Comparison of ENCODE assay signal across 9 cellular contexts in the genomic region with DNA sequence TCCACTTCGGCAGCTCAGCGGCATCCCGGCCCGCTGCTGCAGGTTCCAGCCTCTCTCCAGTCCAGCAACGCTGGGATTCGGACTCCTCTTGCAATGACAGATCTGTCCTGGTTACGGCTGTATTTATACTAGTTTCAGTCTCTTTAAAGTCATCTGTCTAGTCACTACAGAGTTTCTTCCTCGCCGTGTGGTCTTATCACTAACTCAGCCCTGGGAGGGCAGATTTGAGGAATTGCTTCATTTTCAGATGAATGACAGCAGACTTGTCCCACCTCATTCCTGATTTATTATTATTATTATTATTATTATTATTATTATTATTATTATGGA. TPM values are rescaled to one million over a fixed set of nuclear protein-coding genes. Genes with fewer than 3 reads are reported as not detected.
A peak's percentile ranks its signal among the peaks of the same experiment; 100 is the strongest.
DNase-seq lines count a peak whose midpoint lies in the region; ATAC-seq, FAIRE-seq and TF ChIP-seq lines count a peak whose summit lies in the region.
"Had no signal": no experiment of that assay in that cellular context is flagged by ENCODE, and none has a peak within 500 bp of the region (broad histone marks: within the 10 kb centered on the region; RNA-seq: fewer than 3 reads in every experiment).

No MANE protein-coding gene starts in this region.

- RAD21 ChIA-PET in HCT116 (lab: Charles Lee; ENCODE audit: low non-redundant PET in 1 of 2, low total read pairs in 2 of 2, uncharacterized antibody in 2 of 2, unreplicated experiment in 2 of 2): no interaction called here

- H3K4me1 ChIP-seq in HCT116 (ENCODE audit: control insufficient read depth in 1 of 2, insufficient read depth in 2 of 2, low read length in 2 of 2) (peaks cover 2 to 21% of the 10 kb centered on the region in 2 experiments; a peak in 3 of 4 replicates), K562 (replicated peaks in 1 of 2; ENCODE audit: control insufficient read depth in 2 of 2, insufficient read depth in 2 of 2, low read length in 2 of 2) (peaks cover 0 to 14% of the 10 kb centered on the region in 2 experiments; a peak in 2 of 5 replicates), mesodermal cell (ENCODE audit: control insufficient read depth, insufficient read depth, low read length, poor library complexity, severe bottlenecking) (peaks cover 7% of the 10 kb centered on the region)

- no peak overlapping the region for H3K27ac ChIP-seq in HCT116 (ENCODE audit: low read depth, low read length)
- no peak overlapping the region for H3K27ac ChIP-seq in K562 (ENCODE audit: extremely low read depth, low read depth, low read length)
- H3K27ac ChIP-seq in mesodermal cell (ENCODE audit: low read depth, low read length, severe bottlenecking): no peak overlapping the region

- H3K9me3 ChIP-seq in HCT116 (ENCODE audit: control insufficient read depth in 1 of 2, insufficient read depth in 1 of 2, low read depth in 1 of 2, low read length in 2 of 2): no peaks in the 10 kb centered on the region
- H3K9me3 ChIP-seq in K562 (replicated peaks; ENCODE audit: control insufficient read depth, insufficient read depth, low read depth, low read length): no peaks in the 10 kb centered on the region
- no peaks in the 10 kb centered on the region for H3K9me3 ChIP-seq in mesodermal cell (ENCODE audit: control insufficient read depth, low read length)

- ATAC-seq in HCT116 (no peak), K562 (no peak), esophagus mucosa (no peak), GM18909 (IDR thresholded peaks at IDR 0.05; ENCODE audit: poor library complexity, unreplicated experiment) (no peak)

- H3K79me2 ChIP-seq in HCT116 (ENCODE audit: insufficient read depth, low read length): peaks cover 60% of the 10 kb centered on the region
- no peaks in the 10 kb centered on the region for H3K79me2 ChIP-seq in K562 (ENCODE audit: control insufficient read depth, insufficient read depth, low read length)

- TF ChIP-seq EP300 in K562 (IDR thresholded peaks at IDR 0.05; ENCODE audit: low read length): no peak

- intact Hi-C loops in HCT116 (cut with micrococcal nuclease): no loop called here
- intact Hi-C loops in K562 (cut with micrococcal nuclease): no loop called here

- peak overlapping the region; percentile 91; the same call in 1 of the 2 replicates for H3K4me2 ChIP-seq in HCT116 (ENCODE audit: low read length)
- H3K4me2 ChIP-seq in K562 (ENCODE audit: insufficient read depth, low read length): no peak overlapping the region

- CTCF ChIA-PET in HCT116 (lab: Charles Lee): no interaction called here
- CTCF ChIA-PET in K562 (lab: Yijun Ruan, JAX; ENCODE audit: low intra/inter-chr PET ratio): no interaction called here

- no peak for TF ChIP-seq RAD21 in HCT116 (IDR thresholded peaks at IDR 0.05; ENCODE audit: low read depth)
- no peak for TF ChIP-seq RAD21 in K562 (CRISPR knock-in tag; conservative IDR thresholded peaks at IDR 0.05 in 1 of 2, IDR thresholded peaks at IDR 0.05 in 1 of 2)

- POLR2A ChIA-PET in HCT116 (lab: Charles Lee): no interaction called here
- POLR2A ChIA-PET in K562 (lab: Yijun Ruan, JAX): no interaction called here

- FAIRE-seq in K562 (lab: Jason Lieb, UNC): no peak

- H3K4me3 ChIP-seq in HCT116 (replicated peaks in 1 of 2; ENCODE audit: low read depth in 1 of 2, low read length in 2 of 2) (no peak overlapping the region), K562 (no peak overlapping the region), mesodermal cell (ENCODE audit: extremely low read depth, insufficient read depth, low read length, poor library complexity, severe bottlenecking) (peak overlapping the region; percentile 53)

- in situ Hi-C loops in K562 (cut with MboI): no loop called here

- BruUV-seq in HCT116 (replicated peaks; lab: Mats Ljungman, UMichigan) (no TSS peak), K562 (replicated peaks; lab: Mats Ljungman, UMichigan) (no TSS peak)

- H4K20me1 ChIP-seq in HCT116 (ENCODE audit: insufficient read depth) (no peaks in the 10 kb centered on the region), K562 (replicated peaks; ENCODE audit: control insufficient read depth, insufficient read depth, low read length) (no peaks in the 10 kb centered on the region)

- H3K27me3 ChIP-seq in HCT116 (ENCODE audit: insufficient read depth, low read length): no peaks in the 10 kb centered on the region
- peaks cover 13 to 46% of the 10 kb centered on the region in 2 experiments; a peak in 4 of 5 replicates for H3K27me3 ChIP-seq in K562 (ENCODE audit: control insufficient read depth in 2 of 2, insufficient read depth in 2 of 2, low read length in 2 of 2)

- peak; percentile 49 for DNase-seq in 8988T
- no peak for DNase-seq in HCT116 (ENCODE audit: low read depth, low spot score)
- DNase-seq in K562 (ENCODE audit: extremely low read depth in 1 of 4, low spot score in 3 of 4): no peak
- DNase-seq in NK-92 (lab: John Stamatoyannopoulos, UW; ENCODE audit: unreplicated experiment): no peak
- no peak for DNase-seq in mucosa of gallbladder (ENCODE audit: low spot score)
- DNase-seq: NCI-H2029 had no signal

- TF ChIP-seq CTCF in HCT116 (IDR thresholded peaks at IDR 0.05 in 2 of 3, conservative IDR thresholded peaks at IDR 0.05 in 1 of 3; ENCODE audit: borderline replicate concordance in 1 of 3, insufficient read depth in 1 of 3, low read depth in 2 of 3, low read length in 2 of 3) (no peak), K562 (IDR thresholded peaks at IDR 0.05 in 2 of 3, conservative IDR thresholded peaks at IDR 0.05 in 1 of 3; ENCODE audit: insufficient read depth in 2 of 3, low read depth in 1 of 3, low read length in 3 of 3) (no peak)

- no peak overlapping the region for H3K9ac ChIP-seq in HCT116 (ENCODE audit: low read length)
- H3K9ac ChIP-seq in K562 (ENCODE audit: insufficient read depth in 1 of 2, low read depth in 2 of 2, low read length in 2 of 2): no peak overlapping the region

- H3K9me1 ChIP-seq in K562 (ENCODE audit: control insufficient read depth, insufficient read depth, low read length): peaks cover 2% of the 10 kb centered on the region

- WGBS in K562 (ENCODE audit: insufficient coverage, low coverage, missing lambda C conversion rate): 3% methylated on average over 6 of the region's 9 CpGs
- WGBS in mesodermal cell (ENCODE audit: insufficient coverage in 2 of 2), 2 experiments: 5 to 7% methylated on average over 6 to 7 of the region's 9 CpGs

- H3K36me3 ChIP-seq in HCT116 (ENCODE audit: control insufficient read depth in 1 of 2, insufficient read depth in 2 of 2, low read length in 2 of 2) (no peaks in the 10 kb centered on the region), K562 (ENCODE audit: control insufficient read depth, insufficient read depth, low read length) (no peaks in the 10 kb centered on the region), mesodermal cell (ENCODE audit: control insufficient read depth, insufficient read depth, low read length) (no peaks in the 10 kb centered on the region)

- TF ChIP-seq POLR2A in HCT116 (IDR thresholded peaks at IDR 0.05; ENCODE audit: borderline replicate concordance, extremely low read depth, insufficient read depth, insufficient read length): no peak
- no peak for TF ChIP-seq POLR2A in K562 (conservative IDR thresholded peaks at IDR 0.05)

- no peaks in the 10 kb centered on the region for H3K9me2 ChIP-seq in HCT116 (ENCODE audit: insufficient read depth)

- H2AFZ ChIP-seq in HCT116 (ENCODE audit: low read depth, low read length, poor library complexity, severe bottlenecking) (no peak overlapping the region), K562 (ENCODE audit: low read depth, low read length) (no peak overlapping the region)

TF ChIP-seq in HCT116, 20 proteins besides CTCF, POLR2A, EP300 and RAD21 (continues in another document):
- TF ChIP-seq ZNF274 (IDR thresholded peaks at IDR 0.05; ENCODE audit: low read depth, low read length): no peak

TF ChIP-seq in K562, 482 proteins besides CTCF, POLR2A, EP300 and RAD21 (continues in another document):
- TF ChIP-seq NCOA6 (IDR thresholded peaks at IDR 0.05) (no peak), ILK (tag; IDR thresholded peaks at IDR 0.05; ENCODE audit: borderline replicate concordance, low read depth) (no peak), XRCC3 (IDR thresholded peaks at IDR 0.05) (no peak), ZNF551 (CRISPR knock-in tag; IDR thresholded peaks at IDR 0.05) (no peak), MIER1 (IDR thresholded peaks at IDR 0.05; ENCODE audit: low read depth) (no peak)
- TF ChIP-seq, protein P1, sequence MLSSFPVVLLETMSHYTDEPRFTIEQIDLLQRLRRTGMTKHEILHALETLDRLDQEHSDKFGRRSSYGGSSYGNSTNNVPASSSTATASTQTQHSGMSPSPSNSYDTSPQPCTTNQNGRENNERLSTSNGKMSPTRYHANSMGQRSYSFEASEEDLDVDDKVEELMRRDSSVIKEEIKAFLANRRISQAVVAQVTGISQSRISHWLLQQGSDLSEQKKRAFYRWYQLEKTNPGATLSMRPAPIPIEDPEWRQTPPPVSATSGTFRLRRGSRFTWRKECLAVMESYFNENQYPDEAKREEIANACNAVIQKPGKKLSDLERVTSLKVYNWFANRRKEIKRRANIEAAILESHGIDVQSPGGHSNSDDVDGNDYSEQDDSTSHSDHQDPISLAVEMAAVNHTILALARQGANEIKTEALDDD (IDR thresholded peaks at IDR 0.05): peak; percentile 66

RNA-seq across cellular contexts. Expression of a gene that starts 2.2 kb away (rescaled TPM):
- total RNA-seq in HCT116 (2021; ENCODE audit: unreplicated experiment) (16.7 TPM), K562 (2014; rRNA removed) (0.12 and 0.14 TPM in 2 replicates), K562 (2014; rRNA removed; fragmentation: Illumina TruSeq; extraction: Trizol) (0.07 and 0.13 TPM in 2 replicates), K562 (2015; rRNA removed; fragmentation: Illumina TruSeq; extraction: Trizol) (0.04 and 0.07 TPM in 2 replicates), K562 (2021) (0.20 and 0.31 TPM in 2 replicates), esophagus mucosa (3.6 TPM), mucosa of gallbladder (22.3 TPM)
- 13.5 and 18.3 TPM in 2 replicates for polyA plus RNA-seq in HCT116 (2012)
- total RNA-seq in K562 (2011; cell fraction: chromatin; rRNA removed; ENCODE audit: low replicate concordance): 0.14 and 0.16 TPM in 2 replicates
- total RNA-seq in K562 (2011; cell fraction: nucleolus; rRNA removed): 0.13 TPM in 1 of 2 replicates, not detected in the other
- total RNA-seq in K562 (2011; cell fraction: nucleoplasm; rRNA removed): 0.15 TPM in 1 of 2 replicates, not detected in the other
- polyA plus RNA-seq in K562 (2011; rRNA removed) (0.03 TPM in 2 replicates), K562 (2014; fragmentation: Illumina TruSeq; extraction: Trizol) (0.12 and 0.16 TPM in 2 replicates), K562 (2014; fragmentation: Nextera tagmentation; extraction: Ambion mirVana) (under 1 TPM in 1 of 2 experiments, not detected in 1; 0.03 TPM), K562 (2014; rRNA removed) (0.08 and 0.18 TPM in 2 replicates)
- polyA plus RNA-seq in K562 (2011; cell fraction: cytosol; rRNA removed): 0.01 and 0.03 TPM in 2 replicates
- 0.04 and 0.08 TPM in 2 replicates for polyA plus RNA-seq in K562 (2011; cell fraction: nucleus; rRNA removed)
- 0.23 and 2.7 TPM in 2 replicates for polyA plus RNA-seq in K562 (2012)
- polyA minus RNA-seq in K562 (2011; rRNA and poly(A)+ RNA removed): not detected in 2 replicates
- not detected in 2 replicates for polyA minus RNA-seq in K562 (2011; cell fraction: cytosol; rRNA and poly(A)+ RNA removed)
- not detected in 2 replicates for polyA minus RNA-seq in K562 (2011; cell fraction: nucleus; rRNA and poly(A)+ RNA removed)
- polyA plus RNA-seq in mesodermal cell (2013, experiment 1 of 2): 7.4 TPM
- polyA plus RNA-seq in mesodermal cell (2013, experiment 2 of 2): 7.0 TPM
